ENCODE assay signal across 24 cellular contexts in genomic region chr1:52164604-52165003, GRCh38. TPM values are rescaled to one million over a fixed set of nuclear protein-coding genes. Genes with fewer than 3 reads are reported as not detected.
DNase-seq lines count a peak whose midpoint lies in the region; FAIRE-seq and TF ChIP-seq lines count a peak whose summit lies in the region.
"Had no signal": no experiment of that assay in that cellular context is flagged by ENCODE, and none has a peak within 500 bp of the region (broad histone marks: within the 10 kb centered on the region; RNA-seq: fewer than 3 reads in every experiment).

No MANE protein-coding gene starts in this region.

- no peak for TF ChIP-seq RAD21 in SK-N-SH (IDR thresholded peaks at IDR 0.05; ENCODE audit: low read length)

- FAIRE-seq in kidney (lab: Jason Lieb, UNC): no peak
- FAIRE-seq: H54, RCC 7860 had no signal

- H3K9ac ChIP-seq in SK-N-SH (no peak overlapping the region), smooth muscle cell (ENCODE audit: low read depth) (no peak overlapping the region), kidney (ENCODE audit: low read length in 2 of 2) (no peak overlapping the region)
- H3K9ac ChIP-seq: KMS-11 had no signal

- CTCF ChIA-PET in SK-N-SH (lab: Yijun Ruan, JAX): interaction anchor here (0.6 to 1.5 kb wide), 3 partner anchors 11 to 90 kb away, joined by 3 read pairs; no protein-coding TSS in a partner anchor

- no peaks in the 10 kb centered on the region for H3K9me2 ChIP-seq in SK-N-SH

- H3K9me3 ChIP-seq in SK-N-SH (no peaks in the 10 kb centered on the region), smooth muscle cell (replicated peaks; ENCODE audit: low read depth) (no peaks in the 10 kb centered on the region), stomach (no peaks in the 10 kb centered on the region), kidney (ENCODE audit: control insufficient read depth in 1 of 2, low read length in 2 of 2) (no peaks in the 10 kb centered on the region)

- TF ChIP-seq POLR2A in stomach (IDR thresholded peaks at IDR 0.05): no peak

- H3K4me1 ChIP-seq in SK-N-SH (ENCODE audit: control insufficient read depth in 1 of 2, insufficient read depth in 2 of 2, low read depth in 1 of 2, low read length in 1 of 2) (peaks cover 0 to 2% of the 10 kb centered on the region in 2 experiments; a peak in 1 of 4 replicates), smooth muscle cell (ENCODE audit: low read depth) (no peaks in the 10 kb centered on the region), stomach (peaks cover 0 to under 1% (median 0%) of the 10 kb centered on the region in 4 donors), kidney (ENCODE audit: control insufficient read depth in 1 of 2, insufficient read depth in 1 of 2, low read depth in 1 of 2, low read length in 2 of 2) (peaks cover 0 to 2% of the 10 kb centered on the region in 2 donors)
- H3K4me1 ChIP-seq: SJCRH30 had no signal

- H3K27ac ChIP-seq in SK-N-SH (ENCODE audit: low read depth in 2 of 2, low read length in 1 of 2) (0 out of 4 replicates have a peak overlapping the region, but pooled peaks of 1 of the 2 experiments have one; percentile 18), smooth muscle cell (ENCODE audit: low read depth) (no peak overlapping the region), stomach (no peak overlapping the region), kidney (ENCODE audit: low read depth in 2 of 2, low read length in 2 of 2) (no peak overlapping the region)
- H3K27ac ChIP-seq: KMS-11, SJCRH30 had no signal

- TF ChIP-seq EP300 in SK-N-SH (IDR thresholded peaks at IDR 0.05; ENCODE audit: borderline replicate concordance in 1 of 2, low read depth in 1 of 2, low read length in 1 of 2): no peak
- no peak for TF ChIP-seq EP300 in stomach (IDR thresholded peaks at IDR 0.05)

- H3K4me2 ChIP-seq in SK-N-SH (0 out of 2 replicates have a peak overlapping the region, but pooled peaks have one; percentile 0), smooth muscle cell (no peak overlapping the region)
- H3K4me2 ChIP-seq: KMS-11 had no signal

- H3K27me3 ChIP-seq in SK-N-SH (ENCODE audit: insufficient read depth): no peaks in the 10 kb centered on the region
- H3K27me3 ChIP-seq in smooth muscle cell (ENCODE audit: low read depth): no peaks in the 10 kb centered on the region
- no peaks in the 10 kb centered on the region for H3K27me3 ChIP-seq in stomach
- H3K27me3 ChIP-seq: SJCRH30 had no signal

- no peak overlapping the region for H2AFZ ChIP-seq in SK-N-SH (ENCODE audit: low read depth)
- H2AFZ ChIP-seq in smooth muscle cell (ENCODE audit: low read depth): no peak overlapping the region

- no peaks in the 10 kb centered on the region for H3K36me3 ChIP-seq in SK-N-SH (replicated peaks in 1 of 2; ENCODE audit: control insufficient read depth in 1 of 2, insufficient read depth in 2 of 2, low read length in 1 of 2)
- no peaks in the 10 kb centered on the region for H3K36me3 ChIP-seq in smooth muscle cell (ENCODE audit: low read depth)
- H3K36me3 ChIP-seq in stomach: no peaks in the 10 kb centered on the region
- no peaks in the 10 kb centered on the region for H3K36me3 ChIP-seq in kidney (ENCODE audit: control insufficient read depth in 1 of 2, insufficient read depth in 2 of 2, low read length in 2 of 2)
- H3K36me3 ChIP-seq: SJCRH30 had no signal

- DNase-seq in ELR (ENCODE audit: low read depth) (peak; percentile 24), SK-N-SH (no peak), dermis blood vessel endothelial cell (peak; percentile 28), kidney tubule cell (ENCODE audit: low spot score) (peak; percentile 20), smooth muscle cell (lab: John Stamatoyannopoulos, UW; ENCODE audit: unreplicated experiment) (no peak), NCI-H1048 (lab: John Stamatoyannopoulos, UW) (no peak), stomach (no peak), kidney (no peak)
- DNase-seq: AML-193; C1 segment of cervical spinal cord; Calu3; CD8-positive, alpha-beta T cell; DMS153; GF-D8; MV-4-11; NCI-H1694; NCI-H2081; NCI-H2171; NCI-H446; NCI-H526; SJCRH30 had no signal

- no peaks in the 10 kb centered on the region for H4K20me1 ChIP-seq in SK-N-SH (ENCODE audit: insufficient read depth)
- H4K20me1 ChIP-seq in smooth muscle cell (ENCODE audit: low read depth): peaks cover 31% of the 10 kb centered on the region

- WGBS in SK-N-SH (ENCODE audit: low lambda C conversion rate): 96% methylated on average over 4 of the region's 4 CpGs
- WGBS in smooth muscle cell (ENCODE audit: low lambda C conversion rate): 90% methylated on average over 4 of the region's 4 CpGs
- WGBS in stomach, 5 donors: 95 to 98% (median 97%) methylated on average over 4 of the region's 4 CpGs

- POLR2A ChIA-PET in SK-N-SH (lab: Yijun Ruan, JAX): no interaction called here

- H3F3A ChIP-seq in SK-N-SH (replicated peaks; ENCODE audit: insufficient read depth): peaks cover 6% of the 10 kb centered on the region
- no peaks in the 10 kb centered on the region for H3F3A ChIP-seq in smooth muscle cell (ENCODE audit: low read depth)

- peaks cover 9% of the 10 kb centered on the region; the same call in 1 of the 2 replicates for H3K79me2 ChIP-seq in SK-N-SH (ENCODE audit: insufficient read depth)
- no peaks in the 10 kb centered on the region for H3K79me2 ChIP-seq in smooth muscle cell (ENCODE audit: low read depth)

- intact Hi-C loops in stomach (cut with DNase I; ENCODE audit: low total_unique reads) (no loop called here), kidney (cut with DNase I) (no loop called here)

- TF ChIP-seq CTCF in SK-N-SH (IDR thresholded peaks at IDR 0.05): no peak
- no peak for TF ChIP-seq CTCF in smooth muscle cell (IDR thresholded peaks at IDR 0.05; ENCODE audit: borderline replicate concordance, insufficient read depth, poor library complexity, severe bottlenecking)
- no peak for TF ChIP-seq CTCF in stomach (IDR thresholded peaks at IDR 0.05)
- no peak for TF ChIP-seq CTCF in kidney (IDR thresholded peaks at IDR 0.05; ENCODE audit: borderline replicate concordance, extremely low read depth, insufficient read depth)

- H3K4me3 ChIP-seq in SK-N-SH (ENCODE audit: low read depth in 2 of 2, low read length in 1 of 2) (no peak overlapping the region), smooth muscle cell (no peak overlapping the region), stomach (no peak overlapping the region), kidney (ENCODE audit: low read length in 2 of 2) (no peak overlapping the region)
- H3K4me3 ChIP-seq: SJCRH30 had no signal

TF ChIP-seq in SK-N-SH, 30 proteins besides CTCF, POLR2A, EP300 and RAD21:
- TF ChIP-seq FOSL2 (IDR thresholded peaks at IDR 0.05; ENCODE audit: borderline replicate concordance, low read depth) (peak; percentile 44; the same call in 1 of the 2 replicates), NRF1 (IDR thresholded peaks at IDR 0.05; ENCODE audit: low read depth, low read length) (no peak), TCF12 (IDR thresholded peaks at IDR 0.05) (peak; percentile 37; the same call in 1 of the 2 replicates), JUND (IDR thresholded peaks at IDR 0.05) (peak; percentile 59), POLR2AphosphoS5 (IDR thresholded peaks at IDR 0.05; ENCODE audit: low read depth, low read length) (no peak)
- TF ChIP-seq, protein P1, sequence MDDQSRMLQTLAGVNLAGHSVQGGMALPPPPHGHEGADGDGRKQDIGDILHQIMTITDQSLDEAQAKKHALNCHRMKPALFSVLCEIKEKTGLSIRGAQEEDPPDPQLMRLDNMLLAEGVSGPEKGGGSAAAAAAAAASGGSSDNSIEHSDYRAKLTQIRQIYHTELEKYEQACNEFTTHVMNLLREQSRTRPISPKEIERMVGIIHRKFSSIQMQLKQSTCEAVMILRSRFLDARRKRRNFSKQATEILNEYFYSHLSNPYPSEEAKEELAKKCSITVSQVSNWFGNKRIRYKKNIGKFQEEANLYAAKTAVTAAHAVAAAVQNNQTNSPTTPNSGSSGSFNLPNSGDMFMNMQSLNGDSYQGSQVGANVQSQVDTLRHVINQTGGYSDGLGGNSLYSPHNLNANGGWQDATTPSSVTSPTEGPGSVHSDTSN (IDR thresholded peaks at IDR 0.05): 0 out of 2 replicates have a peak, but pooled peaks have one; percentile 30
TF ChIP-seq in SK-N-SH: peak in this region for 4.

RNA-seq across cellular contexts. Expression of gene ZFYVE9, which starts 22.7 kb away (rescaled TPM):
- polyA plus RNA-seq in SK-N-SH (2012; rRNA removed) (4.1 and 5.4 TPM in 2 replicates), smooth muscle cell (2.7 and 4.8 TPM in 2 replicates), stomach (1 to 10 TPM; 3.6 to 8.4 (median 6.7) TPM), kidney (ENCODE audit: insufficient read depth, low read depth, low replicate concordance) (10.5 TPM)
- 5.9 and 6.4 TPM in 2 replicates for polyA plus RNA-seq in SK-N-SH (2012; cell fraction: cytosol; rRNA removed)
- polyA plus RNA-seq in SK-N-SH (2012; cell fraction: nucleus; rRNA removed): 2.5 and 5.3 TPM in 2 replicates
- total RNA-seq in dermis blood vessel endothelial cell (39.2 and 49.4 TPM in 2 replicates), smooth muscle cell (19.1 and 19.4 TPM in 2 replicates), stomach (10 to 100 TPM; 13.6 to 61.1 (median 25.7) TPM), kidney (18.9 TPM)

Comparison
In these comparisons a context has a peak if more than half of its experiments do, and no peak if none do; other contexts are left out.
1. DNase-seq: peak in ELR (single experiment), dermis blood vessel endothelial cell (single experiment) and kidney tubule cell (single experiment); none in SK-N-SH (single experiment), smooth muscle cell (single experiment), NCI-H1048 (single experiment), stomach (single experiment) and kidney (single experiment).